In the genomic region with DNA sequence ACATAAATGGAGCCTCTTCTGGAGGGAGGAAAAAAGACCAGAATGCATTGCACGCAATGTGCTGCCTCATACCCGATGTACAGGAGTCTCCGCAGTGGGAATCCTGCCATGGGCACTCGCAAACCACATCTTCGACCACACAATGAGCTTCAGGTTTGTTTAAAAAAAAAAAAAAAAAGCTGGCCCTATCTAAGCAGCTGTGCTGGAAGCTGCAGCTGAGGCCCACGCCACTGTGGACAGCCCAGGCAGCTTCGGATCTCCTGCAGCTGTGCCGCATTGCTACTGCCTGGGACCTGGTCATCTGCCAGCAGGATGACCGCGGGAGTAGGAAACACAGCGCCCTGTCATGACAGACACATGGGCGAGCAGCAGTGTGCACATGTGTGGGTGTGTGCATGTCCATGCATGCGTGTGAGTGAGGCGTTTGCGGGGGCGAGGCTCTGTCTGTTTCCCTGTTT, we compare ENCODE assay signal across 1 cellular context.
TF ChIP-seq lines count a peak whose summit lies in the region.

No MANE protein-coding gene starts in this region.

TF ChIP-seq in GM23338, 12 proteins besides CTCF, POLR2A, EP300 and RAD21 (continued from another document):
- TF ChIP-seq ZNF331 (CRISPR knock-in tag; IDR thresholded peaks at IDR 0.05; ENCODE audit: low read depth) (no peak), CREB1 (CRISPR knock-in tag; IDR thresholded peaks at IDR 0.05; ENCODE audit: low read depth) (no peak)
